Comparison of ENCODE assay signal across 10 cellular contexts in the genomic region with DNA sequence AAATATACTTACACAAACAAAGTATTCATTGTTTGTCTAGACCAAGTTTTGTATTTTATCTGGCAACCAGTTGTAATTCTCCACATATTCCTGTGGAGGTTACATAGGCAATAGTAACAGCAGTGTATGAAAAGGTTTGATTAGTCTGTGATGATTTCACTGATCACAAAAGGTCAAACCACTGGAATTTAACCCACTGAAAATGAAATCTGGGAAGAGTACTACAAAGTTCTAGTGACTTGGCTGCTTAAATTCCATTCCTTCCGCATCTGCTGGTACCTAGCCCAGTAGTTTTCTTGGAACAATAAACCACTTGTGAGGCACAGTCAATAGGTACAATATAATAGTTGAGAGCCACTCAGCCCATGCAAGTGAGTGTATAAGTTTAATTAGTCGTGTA.
DNase-seq lines count a peak whose midpoint lies in the region; FAIRE-seq and TF ChIP-seq lines count a peak whose summit lies in the region.
"Had no signal": no experiment of that assay in that cellular context is flagged by ENCODE, and none has a peak within 500 bp of the region (broad histone marks: within the 10 kb centered on the region; RNA-seq: fewer than 3 reads in every experiment).

No MANE protein-coding gene starts in this region.

- H3K36me3 ChIP-seq in astrocyte (ENCODE audit: insufficient read depth, low read length) = no peaks in the 10 kb centered on the region
- H3K36me3 ChIP-seq in thyroid gland = no peaks in the 10 kb centered on the region
- H3K36me3 ChIP-seq in adrenal gland (replicated peaks in 1 of 2) = no peaks in the 10 kb centered on the region

- no peaks in the 10 kb centered on the region for H3K79me2 ChIP-seq in astrocyte (ENCODE audit: insufficient read depth, low read length)

- TF ChIP-seq CTCF in HFF-Myc (IDR thresholded peaks at IDR 0.05; ENCODE audit: low read depth, low read length, missing control alignments) = no peak
- TF ChIP-seq CTCF in astrocyte (IDR thresholded peaks at IDR 0.05; ENCODE audit: insufficient read depth, low read depth, low read length) = no peak
- TF ChIP-seq CTCF in foreskin fibroblast (IDR thresholded peaks at IDR 0.05; ENCODE audit: low read depth, low read length) = no peak
- TF ChIP-seq CTCF in thyroid gland (IDR thresholded peaks at IDR 0.05) = no peak
- no peak for TF ChIP-seq CTCF in adrenal gland (IDR thresholded peaks at IDR 0.05)
- TF ChIP-seq CTCF in GM20000 (IDR thresholded peaks at IDR 0.05; ENCODE audit: extremely low read depth, missing control alignments) = no peak

- no peak overlapping the region for H3K9ac ChIP-seq in astrocyte (ENCODE audit: low read length)

- H3K4me2 ChIP-seq in astrocyte (ENCODE audit: low read length) = peak overlapping the region; percentile 27

- H3K27me3 Mint-ChIP-seq in astrocyte (ENCODE audit: low read depth, unreplicated experiment) = peaks cover 3% of the 10 kb centered on the region
- H3K27me3 Mint-ChIP-seq: stimulated activated naive CD8-positive, alpha-beta T cell treated with anti-CD3 and anti-CD28 coated beads, Interleukin-15, amount 100 ng/mL, for 72 hours had no signal

- H3K9me3 ChIP-seq in astrocyte (ENCODE audit: insufficient read depth, low read depth, low read length) (no peaks in the 10 kb centered on the region), thyroid gland (no peaks in the 10 kb centered on the region), adrenal gland (replicated peaks in 1 of 3) (no peaks in the 10 kb centered on the region)

- TF ChIP-seq POLR2A in thyroid gland (IDR thresholded peaks at IDR 0.05) (no peak), adrenal gland (IDR thresholded peaks at IDR 0.05) (no peak)

- no peaks in the 10 kb centered on the region for H3K36me3 Mint-ChIP-seq in astrocyte (ENCODE audit: low read depth, unreplicated experiment)

- H3K27ac ChIP-seq in astrocyte (ENCODE audit: low read depth, low read length) (peak overlapping the region; percentile 69), thyroid gland (peak overlapping the region in 2 of 3 donors; percentile 33 to 61), adrenal gland (no peak overlapping the region)

- H3K4me3 ChIP-seq in HFF-Myc (replicated peaks; ENCODE audit: low read depth, low read length) (no peak overlapping the region), astrocyte (ENCODE audit: insufficient read depth, low read depth, low read length) (no peak overlapping the region), foreskin fibroblast (ENCODE audit: low read depth in 1 of 2, low read length in 2 of 2) (no peak overlapping the region), thyroid gland (replicated peaks in 1 of 3) (no peak overlapping the region), adrenal gland (no peak overlapping the region)

- intact Hi-C loops in thyroid gland (cut with DNase I) = no loop called here
- intact Hi-C loops in adrenal gland (cut with DNase I) = no loop called here

- no peak overlapping the region for H2AFZ ChIP-seq in astrocyte (ENCODE audit: low read depth, low read length)

- FAIRE-seq in astrocyte (lab: Jason Lieb, UNC) = peak; percentile 54

- no peak overlapping the region for H3K4me3 Mint-ChIP-seq in astrocyte (ENCODE audit: unreplicated experiment)
- H3K4me3 Mint-ChIP-seq: nephron progenitor cell; stimulated activated naive CD8-positive, alpha-beta T cell treated with anti-CD3 and anti-CD28 coated beads, Interleukin-15, amount 100 ng/mL, for 72 hours had no signal

- H3K27ac Mint-ChIP-seq in astrocyte (ENCODE audit: unreplicated experiment) = peak overlapping the region; percentile 75
- H3K27ac Mint-ChIP-seq: nephron progenitor cell; stimulated activated naive CD8-positive, alpha-beta T cell treated with anti-CD3 and anti-CD28 coated beads, Interleukin-15, amount 100 ng/mL, for 72 hours had no signal

- DNase-seq in HFF-Myc (ENCODE audit: extremely low read depth, low read depth) = peak; percentile 4
- DNase-seq in astrocyte (ENCODE audit: low read depth) = peak; percentile 91
- DNase-seq in foreskin fibroblast = peak; percentile 52 to 78
- peak in 1 of 2 donors; percentile 21 for DNase-seq in thyroid gland
- DNase-seq in adrenal gland = no peak
- no peak for DNase-seq in GM20000 (ENCODE audit: low spot score)
- DNase-seq in stimulated activated CD4-positive, alpha-beta T cell treated with anti-CD3 and anti-CD28 coated beads, Interleukin-12 subunit alpha, Interleukin-12 subunit beta, amount 100 ng/mL, for 4 hours = no peak
- DNase-seq: activated CD4-positive, alpha-beta T cell treated with anti-CD3 and anti-CD28 coated beads for 1 hour; nephron progenitor cell; stimulated activated naive CD8-positive, alpha-beta T cell treated with anti-CD3 and anti-CD28 coated beads, Interleukin-15, amount 100 ng/mL, for 72 hours had no signal

- H3K27me3 ChIP-seq in astrocyte (ENCODE audit: insufficient read depth, low read length) = peaks cover 11% of the 10 kb centered on the region
- no peaks in the 10 kb centered on the region for H3K27me3 ChIP-seq in thyroid gland
- H3K27me3 ChIP-seq in adrenal gland = no peaks in the 10 kb centered on the region

- no peaks in the 10 kb centered on the region for H4K20me1 ChIP-seq in astrocyte (ENCODE audit: insufficient read depth, low read length)

- H3K4me1 ChIP-seq in astrocyte (ENCODE audit: insufficient read depth, low read length) = peaks cover 7% of the 10 kb centered on the region
- H3K4me1 ChIP-seq in thyroid gland = peaks cover 26 to 52% of the 10 kb centered on the region in 2 donors
- H3K4me1 ChIP-seq in adrenal gland (replicated peaks in 1 of 2) = peaks cover 0 to 7% of the 10 kb centered on the region in 2 donors

- peaks cover 29% of the 10 kb centered on the region for H3K4me1 Mint-ChIP-seq in astrocyte (ENCODE audit: low read depth, unreplicated experiment)
- H3K4me1 Mint-ChIP-seq: stimulated activated naive CD8-positive, alpha-beta T cell treated with anti-CD3 and anti-CD28 coated beads, Interleukin-15, amount 100 ng/mL, for 72 hours had no signal

- no peaks in the 10 kb centered on the region for H3K9me3 Mint-ChIP-seq in astrocyte (ENCODE audit: unreplicated experiment)
- H3K9me3 Mint-ChIP-seq: nephron progenitor cell; stimulated activated naive CD8-positive, alpha-beta T cell treated with anti-CD3 and anti-CD28 coated beads, Interleukin-15, amount 100 ng/mL, for 72 hours had no signal

- WGBS in thyroid gland, 2 donors = 29 to 36% methylated on average over 2 of the region's 2 CpGs
- WGBS in adrenal gland, 4 donors = 75 to 89% (median 78%) methylated on average over 2 of the region's 2 CpGs

Comparison
In these comparisons a context has a peak if more than half of its experiments do, and no peak if none do; other contexts are left out.
1. DNase-seq: peak in HFF-Myc (single experiment), astrocyte (single experiment) and foreskin fibroblast (2 of 2); none in adrenal gland (0 of 7), GM20000 (single experiment) and stimulated activated CD4-positive, alpha-beta T cell treated with anti-CD3 and anti-CD28 coated beads, Interleukin-12 subunit alpha, Interleukin-12 subunit beta, amount 100 ng/mL, for 4 hours (single experiment).
2. H3K27ac ChIP-seq: peak in astrocyte (single experiment) and thyroid gland (2 of 3); none in adrenal gland (0 of 5).